In genomic region chr9:136848393-136849037, GRCh38 we compare ENCODE assay signal across 1 cellular context.
TF ChIP-seq lines count a peak whose summit lies in the region.

No MANE protein-coding gene starts in this region.

TF ChIP-seq in HEK293, 187 proteins besides CTCF, POLR2A, EP300 and RAD21 (continues in another document):
- TF ChIP-seq ZNF843 (tag by site-specific recombination; IDR thresholded peaks at IDR 0.05) (no peak), KLF17 (tag by site-specific recombination; IDR thresholded peaks at IDR 0.05) (no peak), ZNF214 (tag by site-specific recombination; IDR thresholded peaks at IDR 0.05; ENCODE audit: borderline replicate concordance) (no peak), ZNF548 (tag by site-specific recombination; IDR thresholded peaks at IDR 0.05) (no peak), ZNF239 (tag by site-specific recombination; IDR thresholded peaks at IDR 0.05) (no peak), ZBTB26 (tag by site-specific recombination; optimal IDR thresholded peaks at IDR 0.05) (peak; percentile 80), GLI4 (tag by site-specific recombination; IDR thresholded peaks at IDR 0.05) (no peak), OVOL3 (tag by site-specific recombination; IDR thresholded peaks at IDR 0.05) (0 out of 2 replicates have a peak, but pooled peaks have one; percentile 6), ZNF341 (tag by site-specific recombination; IDR thresholded peaks at IDR 0.05; ENCODE audit: low read depth) (peak; percentile 7; the same call in 1 of the 2 replicates), BCL11A (tag by site-specific recombination; IDR thresholded peaks at IDR 0.05; ENCODE audit: low read depth) (0 out of 2 replicates have a peak, but pooled peaks have one; percentile 0), ZNF23 (tag by site-specific recombination; IDR thresholded peaks at IDR 0.05; ENCODE audit: borderline replicate concordance) (no peak), KLF16 (tag by site-specific recombination; IDR thresholded peaks at IDR 0.05) (no peak), ZBTB1 (tag by site-specific recombination; IDR thresholded peaks at IDR 0.05) (peak; percentile 53; the same call in 1 of the 2 replicates), PRDM10 (tag by site-specific recombination; IDR thresholded peaks at IDR 0.05) (peak; percentile 50; the same call in 1 of the 2 replicates), ZFP69B (tag by site-specific recombination; IDR thresholded peaks at IDR 0.05) (no peak), ZXDB (tag by site-specific recombination; IDR thresholded peaks at IDR 0.05) (no peak; the same call in 1 of the 2 replicates), ZNF76 (tag by site-specific recombination; IDR thresholded peaks at IDR 0.05; ENCODE audit: borderline replicate concordance, low read depth) (peak; percentile 82; the same call in 1 of the 2 replicates), MEIS1 (CRISPR knock-in tag; IDR thresholded peaks at IDR 0.05; ENCODE audit: borderline replicate concordance) (no peak), ZNF302 (tag by site-specific recombination; IDR thresholded peaks at IDR 0.05; ENCODE audit: low read depth) (no peak), GLIS1 (tag by site-specific recombination; IDR thresholded peaks at IDR 0.05) (peak; percentile 74), KLF1 (tag by site-specific recombination; IDR thresholded peaks at IDR 0.05) (peak; percentile 92), ZNF157 (tag by site-specific recombination; IDR thresholded peaks at IDR 0.05) (no peak), IKZF3 (tag by site-specific recombination; IDR thresholded peaks at IDR 0.05) (no peak), ZNF2 (tag by site-specific recombination; IDR thresholded peaks at IDR 0.05) (no peak), ZBTB8A (tag by site-specific recombination; IDR thresholded peaks at IDR 0.05) (peak; percentile 48), OSR2 (tag by site-specific recombination; IDR thresholded peaks at IDR 0.05) (0 out of 2 replicates have a peak, but pooled peaks have one; percentile 7), GLIS2 (tag by site-specific recombination; IDR thresholded peaks at IDR 0.05) (peak; percentile 55), ZNF416 (tag by site-specific recombination; IDR thresholded peaks at IDR 0.05) (no peak), ZNF114 (tag by site-specific recombination; IDR thresholded peaks at IDR 0.05) (no peak), ZNF423 (tag by site-specific recombination; IDR thresholded peaks at IDR 0.05) (0 out of 2 replicates have a peak, but pooled peaks have one; percentile 44), ZNF404 (tag by site-specific recombination; IDR thresholded peaks at IDR 0.05) (no peak), ZNF335 (tag by site-specific recombination; conservative IDR thresholded peaks at IDR 0.05) (peak; percentile 32; the same call in 1 of the 2 replicates), PRDM6 (tag by site-specific recombination; IDR thresholded peaks at IDR 0.05) (no peak), ZNF280D (tag by site-specific recombination; IDR thresholded peaks at IDR 0.05) (no peak), ZNF830 (tag by site-specific recombination; IDR thresholded peaks at IDR 0.05; ENCODE audit: low read depth) (no peak), SP3 (tag by site-specific recombination; IDR thresholded peaks at IDR 0.05) (peak; percentile 16), ZSCAN16 (tag by site-specific recombination; IDR thresholded peaks at IDR 0.05) (no peak), ZNF670 (tag by site-specific recombination; IDR thresholded peaks at IDR 0.05; ENCODE audit: low read depth) (no peak), ZNF776 (tag by site-specific recombination; IDR thresholded peaks at IDR 0.05; ENCODE audit: borderline replicate concordance) (no peak)
- TF ChIP-seq, protein P1, sequence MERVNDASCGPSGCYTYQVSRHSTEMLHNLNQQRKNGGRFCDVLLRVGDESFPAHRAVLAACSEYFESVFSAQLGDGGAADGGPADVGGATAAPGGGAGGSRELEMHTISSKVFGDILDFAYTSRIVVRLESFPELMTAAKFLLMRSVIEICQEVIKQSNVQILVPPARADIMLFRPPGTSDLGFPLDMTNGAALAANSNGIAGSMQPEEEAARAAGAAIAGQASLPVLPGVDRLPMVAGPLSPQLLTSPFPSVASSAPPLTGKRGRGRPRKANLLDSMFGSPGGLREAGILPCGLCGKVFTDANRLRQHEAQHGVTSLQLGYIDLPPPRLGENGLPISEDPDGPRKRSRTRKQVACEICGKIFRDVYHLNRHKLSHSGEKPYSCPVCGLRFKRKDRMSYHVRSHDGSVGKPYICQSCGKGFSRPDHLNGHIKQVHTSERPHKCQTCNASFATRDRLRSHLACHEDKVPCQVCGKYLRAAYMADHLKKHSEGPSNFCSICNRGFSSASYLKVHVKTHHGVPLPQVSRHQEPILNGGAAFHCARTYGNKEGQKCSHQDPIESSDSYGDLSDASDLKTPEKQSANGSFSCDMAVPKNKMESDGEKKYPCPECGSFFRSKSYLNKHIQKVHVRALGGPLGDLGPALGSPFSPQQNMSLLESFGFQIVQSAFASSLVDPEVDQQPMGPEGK (tag by site-specific recombination; IDR thresholded peaks at IDR 0.05): peak; percentile 63
- TF ChIP-seq, protein P2, sequence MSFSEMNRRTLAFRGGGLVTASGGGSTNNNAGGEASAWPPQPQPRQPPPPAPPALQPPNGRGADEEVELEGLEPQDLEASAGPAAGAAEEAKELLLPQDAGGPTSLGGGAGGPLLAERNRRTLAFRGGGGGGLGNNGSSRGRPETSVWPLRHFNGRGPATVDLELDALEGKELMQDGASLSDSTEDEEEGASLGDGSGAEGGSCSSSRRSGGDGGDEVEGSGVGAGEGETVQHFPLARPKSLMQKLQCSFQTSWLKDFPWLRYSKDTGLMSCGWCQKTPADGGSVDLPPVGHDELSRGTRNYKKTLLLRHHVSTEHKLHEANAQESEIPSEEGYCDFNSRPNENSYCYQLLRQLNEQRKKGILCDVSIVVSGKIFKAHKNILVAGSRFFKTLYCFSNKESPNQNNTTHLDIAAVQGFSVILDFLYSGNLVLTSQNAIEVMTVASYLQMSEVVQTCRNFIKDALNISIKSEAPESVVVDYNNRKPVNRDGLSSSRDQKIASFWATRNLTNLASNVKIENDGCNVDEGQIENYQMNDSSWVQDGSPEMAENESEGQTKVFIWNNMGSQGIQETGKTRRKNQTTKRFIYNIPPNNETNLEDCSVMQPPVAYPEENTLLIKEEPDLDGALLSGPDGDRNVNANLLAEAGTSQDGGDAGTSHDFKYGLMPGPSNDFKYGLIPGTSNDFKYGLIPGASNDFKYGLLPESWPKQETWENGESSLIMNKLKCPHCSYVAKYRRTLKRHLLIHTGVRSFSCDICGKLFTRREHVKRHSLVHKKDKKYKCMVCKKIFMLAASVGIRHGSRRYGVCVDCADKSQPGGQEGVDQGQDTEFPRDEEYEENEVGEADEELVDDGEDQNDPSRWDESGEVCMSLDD (tag by site-specific recombination; IDR thresholded peaks at IDR 0.05): peak; percentile 62
- TF ChIP-seq, protein P3, sequence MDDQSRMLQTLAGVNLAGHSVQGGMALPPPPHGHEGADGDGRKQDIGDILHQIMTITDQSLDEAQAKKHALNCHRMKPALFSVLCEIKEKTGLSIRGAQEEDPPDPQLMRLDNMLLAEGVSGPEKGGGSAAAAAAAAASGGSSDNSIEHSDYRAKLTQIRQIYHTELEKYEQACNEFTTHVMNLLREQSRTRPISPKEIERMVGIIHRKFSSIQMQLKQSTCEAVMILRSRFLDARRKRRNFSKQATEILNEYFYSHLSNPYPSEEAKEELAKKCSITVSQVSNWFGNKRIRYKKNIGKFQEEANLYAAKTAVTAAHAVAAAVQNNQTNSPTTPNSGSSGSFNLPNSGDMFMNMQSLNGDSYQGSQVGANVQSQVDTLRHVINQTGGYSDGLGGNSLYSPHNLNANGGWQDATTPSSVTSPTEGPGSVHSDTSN (CRISPR knock-in tag; IDR thresholded peaks at IDR 0.05): 0 out of 2 replicates have a peak, but pooled peaks have one; percentile 3
- TF ChIP-seq, protein P4, sequence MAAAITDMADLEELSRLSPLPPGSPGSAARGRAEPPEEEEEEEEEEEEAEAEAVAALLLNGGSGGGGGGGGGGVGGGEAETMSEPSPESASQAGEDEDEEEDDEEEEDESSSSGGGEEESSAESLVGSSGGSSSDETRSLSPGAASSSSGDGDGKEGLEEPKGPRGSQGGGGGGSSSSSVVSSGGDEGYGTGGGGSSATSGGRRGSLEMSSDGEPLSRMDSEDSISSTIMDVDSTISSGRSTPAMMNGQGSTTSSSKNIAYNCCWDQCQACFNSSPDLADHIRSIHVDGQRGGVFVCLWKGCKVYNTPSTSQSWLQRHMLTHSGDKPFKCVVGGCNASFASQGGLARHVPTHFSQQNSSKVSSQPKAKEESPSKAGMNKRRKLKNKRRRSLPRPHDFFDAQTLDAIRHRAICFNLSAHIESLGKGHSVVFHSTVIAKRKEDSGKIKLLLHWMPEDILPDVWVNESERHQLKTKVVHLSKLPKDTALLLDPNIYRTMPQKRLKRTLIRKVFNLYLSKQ (tag by site-specific recombination; IDR thresholded peaks at IDR 0.05; ENCODE audit: borderline replicate concordance): no peak
